ENCODE assay signal across 23 cellular contexts in genomic region chr11:71200761-71201160, GRCh38. TPM values are rescaled to one million over a fixed set of nuclear protein-coding genes. Genes with fewer than 3 reads are reported as not detected.
DNase-seq lines count a peak whose midpoint lies in the region; ATAC-seq and TF ChIP-seq lines count a peak whose summit lies in the region.
"Had no signal": no experiment of that assay in that cellular context is flagged by ENCODE, and none has a peak within 500 bp of the region (broad histone marks: within the 10 kb centered on the region; RNA-seq: fewer than 3 reads in every experiment).

No MANE protein-coding gene starts in this region.

- H3K36me3 ChIP-seq in osteoblast (ENCODE audit: insufficient read depth, low read length) (no peaks in the 10 kb centered on the region), body of pancreas (replicated peaks in 1 of 2; ENCODE audit: insufficient read depth in 1 of 2, low read depth in 2 of 2) (no peaks in the 10 kb centered on the region)

- intact Hi-C loops in body of pancreas (cut with DNase I), result no loop called here

- DNase-seq in Caki2 (ENCODE audit: low read depth) (peak; percentile 8), germinal center (ENCODE audit: low spot score) (peak; percentile 73), osteoblast (ENCODE audit: insufficient read length, low spot score, missing footprints) (peak; percentile 73), body of pancreas (no peak), T-helper 9 cell (no peak), GDM1 (lab: John Stamatoyannopoulos, UW) (no peak), HUDEP-2 (lab: John Stamatoyannopoulos, UW; ENCODE audit: unreplicated experiment in 76 of 76) (no peak)
- DNase-seq: CD4-positive, CD25-positive, alpha-beta regulatory T cell; EL; GF-D8; MV-4-11; NCI-H1105; NCI-H1436 treated with DMSO at 0.1 percent for 48 hours; NCI-H187 treated with DMSO at 0.1 percent for 48 hours; NCI-H446; NCI-H524 treated with DMSO at 0.1 percent for 48 hours; NCI-H82; NK-92 treated with Interleukin-12 subunit alpha and Interleukin-12 subunit beta, amount 100 ng/mL, for 24 hours; SHP77 treated with DMSO at 0.1 percent for 48 hours had no signal

- TF ChIP-seq POLR2A in body of pancreas (IDR thresholded peaks at IDR 0.05), result no peak

- H3K27me3 ChIP-seq in osteoblast (ENCODE audit: insufficient read depth, low read length), result no peaks in the 10 kb centered on the region
- H3K27me3 ChIP-seq in body of pancreas, result no peaks in the 10 kb centered on the region

- H3K27ac ChIP-seq in osteoblast (ENCODE audit: low read depth, low read length) (no peak overlapping the region), body of pancreas (no peak overlapping the region)

- in situ Hi-C loops in Caki2 (cut with HindIII; ENCODE audit: low pct_unique_long_range_greater_than_20kb, low sequenced_read_pairs), result no loop called here

- no peak overlapping the region for H3K4me3 ChIP-seq in osteoblast (ENCODE audit: insufficient read depth, low read length)
- no peak overlapping the region for H3K4me3 ChIP-seq in body of pancreas
- H3K4me3 ChIP-seq: K562 had no signal

- TF ChIP-seq CTCF in osteoblast (IDR thresholded peaks at IDR 0.05; ENCODE audit: extremely low read depth, low read depth, low read length) (no peak), body of pancreas (IDR thresholded peaks at IDR 0.05) (no peak)

- ATAC-seq in HG02759 (IDR thresholded peaks at IDR 0.05; ENCODE audit: unreplicated experiment), result peak; percentile 46
- no peak for ATAC-seq in body of pancreas
- ATAC-seq: HepG2, K562, Panc1 had no signal

- H3K4me2 ChIP-seq in osteoblast (ENCODE audit: insufficient read depth, low read length), result no peak overlapping the region

- no peaks in the 10 kb centered on the region for H3K4me1 ChIP-seq in osteoblast (ENCODE audit: insufficient read depth, low read length)
- peaks cover 3% of the 10 kb centered on the region for H3K4me1 ChIP-seq in body of pancreas

- H2AFZ ChIP-seq in osteoblast (ENCODE audit: low read length), result no peak overlapping the region

- H3K79me2 ChIP-seq in osteoblast (ENCODE audit: insufficient read depth, low read length), result no peaks in the 10 kb centered on the region

- H3K9me3 ChIP-seq in osteoblast (ENCODE audit: low read depth, low read length) (no peaks in the 10 kb centered on the region), body of pancreas (no peaks in the 10 kb centered on the region)

- WGBS in body of pancreas, 2 donors, result 78 to 82% methylated on average over 5 of the region's 5 CpGs

- no peaks in the 10 kb centered on the region for H4K20me1 ChIP-seq in osteoblast (ENCODE audit: insufficient read depth, low read length)

RNA-seq across cellular contexts. Expression of gene SHANK2, which starts 51.6 kb away (rescaled TPM):
- total RNA-seq in Caki2 (2014; rRNA removed; shearing (Covaris generic); ENCODE audit: low replicate concordance), result 1.2 and 5.8 TPM in 2 replicates
- total RNA-seq in osteoblast, result 2.5 and 3.5 TPM in 2 replicates
- total RNA-seq in body of pancreas, result 10 to 100 TPM; 44.4 to 94.9 TPM
- total RNA-seq: CD4-positive, CD25-positive, alpha-beta regulatory T cell had no signal

Comparison
In these comparisons a context has a peak if more than half of its experiments do, and no peak if none do; other contexts are left out.
1. DNase-seq: peak in Caki2 (single experiment), germinal center (single experiment) and osteoblast (single experiment); none in body of pancreas (0 of 4), T-helper 9 cell (single experiment), GDM1 (single experiment) and HUDEP-2 (0 of 76).